In genomic region chr14:93536945-93537344, GRCh38 we compare ENCODE assay signal across 13 cellular contexts.
DNase-seq lines count a peak whose midpoint lies in the region; ATAC-seq and TF ChIP-seq lines count a peak whose summit lies in the region.
"Had no signal": no experiment of that assay in that cellular context is flagged by ENCODE, and none has a peak within 500 bp of the region (broad histone marks: within the 10 kb centered on the region; RNA-seq: fewer than 3 reads in every experiment).

No MANE protein-coding gene starts in this region.

- TF ChIP-seq CTCF in Calu3 (IDR thresholded peaks at IDR 0.05; ENCODE audit: unreplicated experiment) = no peak
- peak; percentile 33; the same call in 1 of the 2 replicates for TF ChIP-seq CTCF in PC-9 (conservative IDR thresholded peaks at IDR 0.05)
- peak; percentile 12 for TF ChIP-seq CTCF in hepatocyte (IDR thresholded peaks at IDR 0.05; ENCODE audit: poor library complexity)

- H3K36me3 ChIP-seq in GM23248 (ENCODE audit: low read depth) (no peaks in the 10 kb centered on the region), PC-9 (ENCODE audit: low read depth) (no peaks in the 10 kb centered on the region), hepatocyte (replicated peaks; ENCODE audit: insufficient read depth, low read depth) (no peaks in the 10 kb centered on the region)
- H3K36me3 ChIP-seq: vagina had no signal

- H3F3A ChIP-seq in GM23248 (ENCODE audit: insufficient read depth) = no peaks in the 10 kb centered on the region
- H3F3A ChIP-seq in PC-9 (ENCODE audit: insufficient read depth, low read depth) = no peaks in the 10 kb centered on the region

- H2AFZ ChIP-seq in GM23248 (no peak overlapping the region), PC-9 (no peak overlapping the region), hepatocyte (no peak overlapping the region)

- H3K4me2 ChIP-seq in GM23248 (ENCODE audit: unreplicated experiment) = no peak overlapping the region
- H3K4me2 ChIP-seq in PC-9 = no peak overlapping the region
- no peak overlapping the region for H3K4me2 ChIP-seq in hepatocyte

- H3K4me3 ChIP-seq in GM23248 (no peak overlapping the region), PC-9 (no peak overlapping the region), hepatocyte (no peak overlapping the region)
- H3K4me3 ChIP-seq: vagina had no signal

- CTCF ChIA-PET in Calu3 (lab: Charles Lee) = interaction anchor here (0.6 kb wide), 1 partner anchor 135 kb away, joined by 5 read pairs; no protein-coding TSS in a partner anchor
- CTCF ChIA-PET in PC-9 (lab: Charles Lee) = no interaction called here

- H3K4me3 Mint-ChIP-seq in Calu3 (ENCODE audit: low read depth, unreplicated experiment) = no peak overlapping the region
- H3K4me3 Mint-ChIP-seq: activated naive CD8-positive, alpha-beta T cell treated with anti-CD3 and anti-CD28 coated beads, Interleukin-2, amount 50 U/mL, for 24 hours had no signal

- in situ Hi-C loops in GM23248 (cut with MboI) = loop anchor here (25.0 kb wide), 1 partner anchor 300 kb away; no protein-coding TSS in a partner anchor

- H3K4me1 ChIP-seq in GM23248 (ENCODE audit: insufficient read depth) (no peaks in the 10 kb centered on the region), PC-9 (replicated peaks; ENCODE audit: insufficient read depth) (no peaks in the 10 kb centered on the region), hepatocyte (ENCODE audit: insufficient read depth) (no peaks in the 10 kb centered on the region)
- H3K4me1 ChIP-seq: vagina had no signal

- H3K36me3 Mint-ChIP-seq in Calu3 (ENCODE audit: insufficient read depth, unreplicated experiment) = no peaks in the 10 kb centered on the region

- no peaks in the 10 kb centered on the region for H3K9me3 Mint-ChIP-seq in Calu3 (ENCODE audit: low read depth, unreplicated experiment)
- H3K9me3 Mint-ChIP-seq: activated naive CD8-positive, alpha-beta T cell treated with anti-CD3 and anti-CD28 coated beads, Interleukin-2, amount 50 U/mL, for 24 hours had no signal

- H3K9me3 ChIP-seq in GM23248 (ENCODE audit: low read depth) = no peaks in the 10 kb centered on the region
- H3K9me3 ChIP-seq in PC-9 (ENCODE audit: insufficient read depth, low read depth) = no peaks in the 10 kb centered on the region
- no peaks in the 10 kb centered on the region for H3K9me3 ChIP-seq in hepatocyte (ENCODE audit: low read depth)
- H3K9me3 ChIP-seq: vagina had no signal

- H3K27me3 ChIP-seq in GM23248 (replicated peaks; ENCODE audit: insufficient read depth) (no peaks in the 10 kb centered on the region), PC-9 (ENCODE audit: insufficient read depth, low read depth) (peaks cover 67% of the 10 kb centered on the region), hepatocyte (no peaks in the 10 kb centered on the region)
- H3K27me3 ChIP-seq: vagina had no signal

- H4K20me1 ChIP-seq in GM23248 (ENCODE audit: insufficient read depth) (no peaks in the 10 kb centered on the region), PC-9 (ENCODE audit: insufficient read depth) (no peaks in the 10 kb centered on the region), hepatocyte (ENCODE audit: insufficient read depth, poor library complexity, severe bottlenecking) (no peaks in the 10 kb centered on the region)

- H3K79me2 ChIP-seq in GM23248 (ENCODE audit: insufficient read depth) (no peaks in the 10 kb centered on the region), PC-9 (ENCODE audit: low read depth) (no peaks in the 10 kb centered on the region), hepatocyte (no peaks in the 10 kb centered on the region)

- ATAC-seq in GM21360 (IDR thresholded peaks at IDR 0.05; ENCODE audit: unreplicated experiment) (no peak), HG02970 (IDR thresholded peaks at IDR 0.05; ENCODE audit: low FRiP score, unreplicated experiment) (no peak)
- ATAC-seq: activated naive CD8-positive, alpha-beta T cell treated with anti-CD3 and anti-CD28 coated beads, Interleukin-2, amount 50 U/mL, for 24 hours; left ventricle myocardium superior had no signal

- H3K9me2 ChIP-seq in GM23248 (ENCODE audit: insufficient read depth) (no peaks in the 10 kb centered on the region), PC-9 (ENCODE audit: insufficient read depth) (no peaks in the 10 kb centered on the region), hepatocyte (replicated peaks; ENCODE audit: insufficient read depth) (no peaks in the 10 kb centered on the region)

- BruUV-seq in Calu3 (replicated peaks; lab: Mats Ljungman, UMichigan) (no TSS peak), PC-9 (replicated peaks; lab: Mats Ljungman, UMichigan) (no TSS peak)

- peak; percentile 11 for DNase-seq in Calu3
- peak; percentile 34 for DNase-seq in GM23248
- no peak for DNase-seq in PC-9
- DNase-seq in hepatocyte (ENCODE audit: low spot score) = peak; percentile 7
- DNase-seq in activated CD4-positive, alpha-beta T cell treated with anti-CD3 and anti-CD28 coated beads, Interleukin-2, amount 50 U/mL, for 48 hours = no peak
- DNase-seq in stimulated activated CD8-positive, alpha-beta memory T cell treated with anti-CD3 and anti-CD28 coated beads, Interleukin-4, amount 100 ng/mL, for 48 hours = no peak
- DNase-seq: activated naive CD8-positive, alpha-beta T cell treated with anti-CD3 and anti-CD28 coated beads, Interleukin-2, amount 50 U/mL, for 24 hours; DMS153; effector memory CD4-positive, alpha-beta T cell; left ventricle myocardium superior had no signal

- no peak overlapping the region for H3K9ac ChIP-seq in GM23248

- H3K4me1 Mint-ChIP-seq in Calu3 (ENCODE audit: low read depth, unreplicated experiment) = no peaks in the 10 kb centered on the region
- H3K4me1 Mint-ChIP-seq: activated naive CD8-positive, alpha-beta T cell treated with anti-CD3 and anti-CD28 coated beads, Interleukin-2, amount 50 U/mL, for 24 hours had no signal

- H3K27ac ChIP-seq in GM23248 (no peak overlapping the region), PC-9 (no peak overlapping the region), hepatocyte (no peak overlapping the region)
- H3K27ac ChIP-seq: vagina had no signal

- intact Hi-C loops in Calu3 (cut with micrococcal nuclease; ENCODE audit: unreplicated experiment) (no loop called here), PC-9 (cut with micrococcal nuclease; ENCODE audit: unreplicated experiment) (no loop called here)

- 38% methylated on average over 8 of the region's 8 CpGs for whole genome bisulfite sequencing in GM23248 (ENCODE audit: low coverage in 1 of 2, low lambda C conversion rate in 2 of 2, missing lambda C conversion rate in 2 of 2), 2 experiments
- WGBS in hepatocyte (ENCODE audit: low lambda C conversion rate, missing lambda C conversion rate) = 77% methylated on average over 8 of the region's 8 CpGs

- H3K27ac Mint-ChIP-seq in Calu3 (ENCODE audit: unreplicated experiment) = no peak overlapping the region
- H3K27ac Mint-ChIP-seq: activated naive CD8-positive, alpha-beta T cell treated with anti-CD3 and anti-CD28 coated beads, Interleukin-2, amount 50 U/mL, for 24 hours had no signal

- POLR2A ChIA-PET in PC-9 (lab: Charles Lee; ENCODE audit: unreplicated experiment) = no interaction called here

- peaks cover 70% of the 10 kb centered on the region for H3K27me3 Mint-ChIP-seq in Calu3 (ENCODE audit: unreplicated experiment)
- H3K27me3 Mint-ChIP-seq: activated naive CD8-positive, alpha-beta T cell treated with anti-CD3 and anti-CD28 coated beads, Interleukin-2, amount 50 U/mL, for 24 hours had no signal

Comparison
In these comparisons a context has a peak if more than half of its experiments do, and no peak if none do; other contexts are left out.
1. DNase-seq: peak in Calu3 (single experiment), GM23248 (single experiment) and hepatocyte (single experiment); none in PC-9 (0 of 2), activated CD4-positive, alpha-beta T cell treated with anti-CD3 and anti-CD28 coated beads, Interleukin-2, amount 50 U/mL, for 48 hours (0 of 2) and stimulated activated CD8-positive, alpha-beta memory T cell treated with anti-CD3 and anti-CD28 coated beads, Interleukin-4, amount 100 ng/mL, for 48 hours (single experiment).